ENCODE assay signal across 13 cellular contexts in the genomic region with DNA sequence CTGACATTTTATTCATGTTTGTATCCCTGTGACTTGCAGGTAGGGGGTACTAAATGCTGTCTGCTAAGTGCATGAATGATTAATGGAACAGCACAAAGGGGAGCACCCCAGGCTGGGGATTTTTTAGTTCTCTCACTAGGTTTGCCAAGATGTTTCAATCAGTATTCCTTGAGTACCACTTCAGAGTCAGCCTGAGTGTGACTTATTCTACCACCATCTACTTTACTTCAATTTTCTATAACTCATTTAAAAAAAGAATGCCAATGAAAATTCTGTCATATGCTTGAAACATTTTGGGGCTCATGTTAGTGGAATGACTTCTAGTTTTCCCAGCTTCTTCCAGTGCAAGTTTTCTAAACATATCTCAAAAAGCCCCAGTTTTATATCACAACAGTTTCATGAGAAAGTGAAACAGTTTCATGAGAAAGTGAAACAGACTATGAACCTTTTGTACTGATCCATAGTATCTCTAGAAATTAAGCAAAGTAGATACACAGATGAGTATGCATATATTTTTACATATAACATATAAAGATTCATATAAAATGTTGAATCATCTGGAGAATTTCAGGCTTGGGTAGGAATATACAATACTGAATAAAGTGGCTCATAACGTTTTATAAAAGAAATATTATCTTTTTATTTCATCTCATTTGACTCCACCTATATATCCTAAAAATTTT.
DNase-seq lines count a peak whose midpoint lies in the region; ATAC-seq and TF ChIP-seq lines count a peak whose summit lies in the region.
"Had no signal": no experiment of that assay in that cellular context is flagged by ENCODE, and none has a peak within 500 bp of the region (broad histone marks: within the 10 kb centered on the region; RNA-seq: fewer than 3 reads in every experiment).

No MANE protein-coding gene starts in this region.

- no peak overlapping the region for H3K14ac ChIP-seq in mesenchymal stem cell (ENCODE audit: low read length in 2 of 2)

- H3K36me3 Mint-ChIP-seq in activated naive CD4-positive, alpha-beta T cell treated with anti-CD3 and anti-CD28 coated beads, Interleukin-2, amount 10 ng/mL, durations not matched to agents 7 days and 5 days, result peaks cover 7% of the 10 kb centered on the region

- peak overlapping the region; percentile 60 for H3K27ac Mint-ChIP-seq in activated naive CD4-positive, alpha-beta T cell treated with anti-CD3 and anti-CD28 coated beads, Interleukin-2, amount 10 ng/mL, durations not matched to agents 7 days and 5 days
- H3K27ac Mint-ChIP-seq: activated T-helper 2 cell treated with anti-CD3 and anti-CD28 coated beads, Interferon-gamma antibody, Interleukin-2, Interleukin-4, amounts not matched to agents 10 μg/mL and 5 μg/mL and 100 μg/mL, durations not matched to agents 14 hours and 24 hours and 36 hours had no signal

- no peak for TF ChIP-seq POLR2A in adrenal gland (IDR thresholded peaks at IDR 0.05)

- no peak overlapping the region for H3K9ac ChIP-seq in mesenchymal stem cell (ENCODE audit: low read length)

- no peak overlapping the region for H2BK15ac ChIP-seq in mesenchymal stem cell (ENCODE audit: low read depth, poor library complexity, severe bottlenecking)

- H4K8ac ChIP-seq in mesenchymal stem cell (ENCODE audit: low read length), result no peak overlapping the region

- peak overlapping the region; percentile 6 for H3K4me2 ChIP-seq in mesenchymal stem cell (ENCODE audit: low read length, poor library complexity, severe bottlenecking)

- no peak overlapping the region for H3K4ac ChIP-seq in mesenchymal stem cell (ENCODE audit: low read depth in 1 of 2, low read length in 2 of 2)

- no peaks in the 10 kb centered on the region for H3K79me1 ChIP-seq in mesenchymal stem cell (replicated peaks; ENCODE audit: low read length, poor library complexity, severe bottlenecking)

- no peak overlapping the region for H3K18ac ChIP-seq in mesenchymal stem cell (ENCODE audit: low read depth in 1 of 2, low read length in 2 of 2)

- H3K27ac ChIP-seq in mesenchymal stem cell (ENCODE audit: low read length, poor library complexity, severe bottlenecking) (no peak overlapping the region), right atrium auricular region (no peak overlapping the region), adrenal gland (no peak overlapping the region)
- H3K27ac ChIP-seq: gastrocnemius medialis, uterus had no signal

- H3K23ac ChIP-seq in mesenchymal stem cell (ENCODE audit: low read length in 2 of 2), result no peak overlapping the region

- intact Hi-C loops in adrenal gland (cut with DNase I), result no loop called here

- WGBS in mesenchymal stem cell, result no CpG with 5 or more reads among the region's 1 CpG
- WGBS in adrenal gland, 4 donors, result 38 to 52% (median 47%) methylated on average over 1 of the region's 1 CpG

- no peak for DNase-seq in activated naive CD4-positive, alpha-beta T cell treated with anti-CD3 and anti-CD28 coated beads, Interleukin-2, amount 10 ng/mL, durations not matched to agents 7 days and 5 days
- no peak for DNase-seq in activated naive CD4-positive, alpha-beta T cell treated with anti-CD3 and anti-CD28 coated beads, Interleukin-2, amount 50 U/mL, for 16 hours
- DNase-seq in mesenchymal stem cell (no peak), right atrium auricular region (ENCODE audit: low spot score) (no peak), adrenal gland (no peak), SKM-1 treated with dmso at 0.1 percent for 144 hours (lab: John Stamatoyannopoulos, UW; ENCODE audit: unreplicated experiment) (no peak)
- DNase-seq: EL, gastrocnemius medialis, NCI-H1092, uterus had no signal

- H3K9me3 ChIP-seq in mesenchymal stem cell (ENCODE audit: control insufficient read depth, low read length) (no peaks in the 10 kb centered on the region), right atrium auricular region (no peaks in the 10 kb centered on the region), adrenal gland (replicated peaks in 1 of 3) (no peaks in the 10 kb centered on the region)
- H3K9me3 ChIP-seq: gastrocnemius medialis, uterus had no signal

- H2BK120ac ChIP-seq in mesenchymal stem cell (ENCODE audit: low read depth, low read length), result no peak overlapping the region

- no peak overlapping the region for H3K4me3 Mint-ChIP-seq in activated naive CD4-positive, alpha-beta T cell treated with anti-CD3 and anti-CD28 coated beads, Interleukin-2, amount 10 ng/mL, durations not matched to agents 7 days and 5 days

- H3K4me1 ChIP-seq in mesenchymal stem cell (ENCODE audit: control insufficient read depth, insufficient read depth, low read depth, low read length) (no peaks in the 10 kb centered on the region), right atrium auricular region (no peaks in the 10 kb centered on the region), adrenal gland (replicated peaks in 1 of 2) (no peaks in the 10 kb centered on the region)
- H3K4me1 ChIP-seq: gastrocnemius medialis, uterus had no signal

- peaks cover 5% of the 10 kb centered on the region for H3K9me3 Mint-ChIP-seq in activated naive CD4-positive, alpha-beta T cell treated with anti-CD3 and anti-CD28 coated beads, Interleukin-2, amount 10 ng/mL, durations not matched to agents 7 days and 5 days
- H3K9me3 Mint-ChIP-seq: activated T-helper 2 cell treated with anti-CD3 and anti-CD28 coated beads, Interferon-gamma antibody, Interleukin-2, Interleukin-4, amounts not matched to agents 10 μg/mL and 5 μg/mL and 100 μg/mL, durations not matched to agents 14 hours and 24 hours and 36 hours had no signal

- H3K27me3 ChIP-seq in mesenchymal stem cell (ENCODE audit: control insufficient read depth in 1 of 2, insufficient read depth in 1 of 2, low read length in 2 of 2) (no peaks in the 10 kb centered on the region), right atrium auricular region (no peaks in the 10 kb centered on the region), adrenal gland (no peaks in the 10 kb centered on the region)
- H3K27me3 ChIP-seq: gastrocnemius medialis, uterus had no signal

- H3K4me3 ChIP-seq in mesenchymal stem cell (ENCODE audit: insufficient read depth in 1 of 2, low read depth in 1 of 2, low read length in 2 of 2) (no peak overlapping the region), right atrium auricular region (no peak overlapping the region), adrenal gland (no peak overlapping the region)
- H3K4me3 ChIP-seq: gastrocnemius medialis, uterus had no signal

- TF ChIP-seq CTCF in right atrium auricular region (IDR thresholded peaks at IDR 0.05) (no peak), adrenal gland (IDR thresholded peaks at IDR 0.05) (no peak)

- no peaks in the 10 kb centered on the region for H3K27me3 Mint-ChIP-seq in activated naive CD4-positive, alpha-beta T cell treated with anti-CD3 and anti-CD28 coated beads, Interleukin-2, amount 10 ng/mL, durations not matched to agents 7 days and 5 days

- peak; percentile 91 for ATAC-seq in GM21717 (IDR thresholded peaks at IDR 0.05; ENCODE audit: unreplicated experiment)
- peak; percentile 90 for ATAC-seq in HG03135 (IDR thresholded peaks at IDR 0.05; ENCODE audit: unreplicated experiment)
- ATAC-seq: gastrocnemius medialis had no signal

- H2AFZ ChIP-seq in mesenchymal stem cell (ENCODE audit: low read depth, low read length), result no peak overlapping the region

- H2BK5ac ChIP-seq in mesenchymal stem cell (ENCODE audit: low read depth, low read length, poor library complexity, severe bottlenecking), result no peak overlapping the region

- no peak overlapping the region for H2AK5ac ChIP-seq in mesenchymal stem cell (ENCODE audit: low read length, severe bottlenecking)

- H3K4me1 Mint-ChIP-seq in activated naive CD4-positive, alpha-beta T cell treated with anti-CD3 and anti-CD28 coated beads, Interleukin-2, amount 10 ng/mL, durations not matched to agents 7 days and 5 days, result peaks cover 13% of the 10 kb centered on the region

- H3K36me3 ChIP-seq in mesenchymal stem cell (ENCODE audit: control insufficient read depth in 1 of 2, insufficient read depth in 2 of 2, low read depth in 1 of 2, low read length in 2 of 2), result no peaks in the 10 kb centered on the region
- no peaks in the 10 kb centered on the region for H3K36me3 ChIP-seq in right atrium auricular region
- H3K36me3 ChIP-seq in adrenal gland (replicated peaks in 1 of 2), result no peaks in the 10 kb centered on the region
- H3K36me3 ChIP-seq: gastrocnemius medialis, uterus had no signal

- H4K91ac ChIP-seq in mesenchymal stem cell (ENCODE audit: low read length), result no peak overlapping the region

- H2BK12ac ChIP-seq in mesenchymal stem cell (ENCODE audit: low read length in 2 of 2), result no peak overlapping the region

- CTCF ChIA-PET in activated naive CD4-positive, alpha-beta T cell treated with anti-CD3 and anti-CD28 coated beads, Interleukin-2, amount 10 ng/mL, durations not matched to agents 7 days and 5 days (lab: Charles Lee), result no interaction called here
